In the genomic region with DNA sequence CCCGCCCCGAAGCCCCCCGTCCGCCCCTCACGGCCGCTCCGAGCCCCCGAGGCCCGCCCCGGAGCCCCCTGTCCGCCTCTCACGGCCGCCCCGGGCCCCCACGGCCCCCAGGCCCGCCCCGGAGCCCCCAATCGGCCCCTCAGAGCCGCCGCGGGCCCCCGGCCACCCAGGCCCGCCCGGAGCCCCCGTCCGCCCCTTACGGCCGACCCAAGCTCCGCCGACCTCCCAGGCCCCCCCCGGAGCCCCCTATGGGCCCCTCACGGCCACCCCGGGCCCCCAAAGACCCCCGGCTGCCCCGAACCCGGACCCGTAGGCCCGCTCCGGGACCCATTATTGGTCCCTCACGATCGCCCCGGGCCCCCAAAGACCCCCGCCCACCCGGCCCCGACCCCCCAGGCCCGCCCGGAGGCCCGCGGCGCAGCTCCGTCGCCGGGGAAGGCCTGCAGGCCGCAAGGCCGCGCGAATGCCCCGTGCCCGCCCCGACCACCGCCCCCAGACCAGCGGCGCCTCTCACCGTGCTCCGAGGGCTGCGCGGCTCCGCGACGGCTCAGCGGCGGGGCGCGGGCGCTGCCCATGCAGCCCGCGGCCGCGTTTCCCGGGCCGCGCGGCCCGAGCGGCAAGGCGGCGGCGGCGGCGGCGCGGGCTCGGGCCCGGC, we compare ENCODE assay signal across 8 cellular contexts. TPM values are rescaled to one million over a fixed set of nuclear protein-coding genes. Genes with fewer than 3 reads are reported as not detected.
DNase-seq lines count a peak whose midpoint lies in the region; ATAC-seq and TF ChIP-seq lines count a peak whose summit lies in the region.

No MANE protein-coding gene starts in this region.

- no peak overlapping the region for H2AFZ ChIP-seq in OCI-LY7 (ENCODE audit: low read length)
- no peak overlapping the region for H2AFZ ChIP-seq in osteoblast (ENCODE audit: low read length)

- H3K9me3 Mint-ChIP-seq in Caco-2 (ENCODE audit: unreplicated experiment) = no peaks in the 10 kb centered on the region

- no peak for TF ChIP-seq CTCF in Caco-2 (IDR thresholded peaks at IDR 0.05; ENCODE audit: insufficient read depth in 1 of 2, low read depth in 1 of 2, low read length in 1 of 2, severe bottlenecking in 1 of 2, unreplicated experiment in 1 of 2)
- TF ChIP-seq CTCF in OCI-LY7 (conservative IDR thresholded peaks at IDR 0.05; ENCODE audit: low read length) = no peak
- no peak for TF ChIP-seq CTCF in epithelial cell of esophagus (IDR thresholded peaks at IDR 0.05; ENCODE audit: insufficient read depth, low read depth, low read length, missing control alignments)
- TF ChIP-seq CTCF in osteoblast (IDR thresholded peaks at IDR 0.05; ENCODE audit: extremely low read depth, low read depth, low read length) = no peak

- H3K4me3 Mint-ChIP-seq in Caco-2 (ENCODE audit: unreplicated experiment) = peak overlapping the region; percentile 89

- H3K9me3 ChIP-seq in Caco-2 (no peaks in the 10 kb centered on the region), OCI-LY7 (ENCODE audit: low read length) (no peaks in the 10 kb centered on the region), osteoblast (ENCODE audit: low read depth, low read length) (no peaks in the 10 kb centered on the region)

- H3K4me1 ChIP-seq in Caco-2 (peaks cover 20% of the 10 kb centered on the region), OCI-LY7 (ENCODE audit: insufficient read depth, low read length, poor library complexity, severe bottlenecking) (peaks cover 50% of the 10 kb centered on the region), osteoblast (ENCODE audit: insufficient read depth, low read length) (peaks cover 39% of the 10 kb centered on the region)

- H3K4me3 ChIP-seq in Caco-2 (ENCODE audit: low read depth, low read length) (peak overlapping the region; percentile 79), OCI-LY7 (ENCODE audit: low read depth, low read length, poor library complexity, severe bottlenecking) (peak overlapping the region; percentile 83), epithelial cell of esophagus (ENCODE audit: low read length) (peak overlapping the region; percentile 46), osteoblast (ENCODE audit: insufficient read depth, low read length) (peak overlapping the region; percentile 95)

- intact Hi-C loops in Caco-2 (cut with micrococcal nuclease; ENCODE audit: unreplicated experiment) (loop anchor here (1.0 kb wide), 3 partner anchors 12 to 145 kb away; no protein-coding TSS in a partner anchor), OCI-LY7 (cut with micrococcal nuclease; ENCODE audit: unreplicated experiment) (loop anchor here (1.0 to 5.0 kb wide), 4 partner anchors 15 to 157 kb away; a partner anchor contains a TSS)

- ATAC-seq in HG03565 (IDR thresholded peaks at IDR 0.05; ENCODE audit: unreplicated experiment) (no peak), left lobe of liver (no peak)

- DNase-seq in Caco-2 = no peak
- DNase-seq in OCI-LY7 (ENCODE audit: low spot score) = no peak
- no peak for DNase-seq in epithelial cell of esophagus (ENCODE audit: low read depth)
- peak; percentile 83 for DNase-seq in osteoblast (ENCODE audit: insufficient read length, low spot score, missing footprints)
- DNase-seq in NCI-H2196 (lab: John Stamatoyannopoulos, UW; ENCODE audit: unreplicated experiment) = no peak
- no peak for DNase-seq in NCI-H187 treated with DMSO at 0.1 percent for 48 hours (lab: John Stamatoyannopoulos, UW)
- DNase-seq in left lobe of liver (ENCODE audit: low spot score) = no peak

- H3K4me2 ChIP-seq in OCI-LY7 (ENCODE audit: low read length) = peak overlapping the region; percentile 57; the same call in 1 of the 2 replicates
- H3K4me2 ChIP-seq in osteoblast (ENCODE audit: insufficient read depth, low read length) = no peak overlapping the region

- BruUV-seq in Caco-2 (replicated peaks; lab: Mats Ljungman, UMichigan) (no TSS peak), OCI-LY7 (replicated peaks; lab: Mats Ljungman, UMichigan) (no TSS peak)

- H3K36me3 Mint-ChIP-seq in Caco-2 (ENCODE audit: insufficient read depth, unreplicated experiment) = peaks cover 65% of the 10 kb centered on the region

- H3K79me2 ChIP-seq in OCI-LY7 (ENCODE audit: insufficient read depth, low read depth, low read length) = peaks cover 58% of the 10 kb centered on the region
- peaks cover 64% of the 10 kb centered on the region for H3K79me2 ChIP-seq in osteoblast (ENCODE audit: insufficient read depth, low read length)

- POLR2A ChIA-PET in Caco-2 (lab: Charles Lee) (interaction anchor here (0.6 to 1.5 kb wide), 9 partner anchors 11 to 290 kb away, joined by 3 to 8 read pairs (median 4); a partner anchor contains a TSS), OCI-LY7 (lab: Charles Lee) (interaction anchor here (0.7 to 1.3 kb wide), 3 partner anchors 13 to 41 kb away, joined by 3 to 4 read pairs (median 3); no protein-coding TSS in a partner anchor)

- CTCF ChIA-PET in Caco-2 (lab: Charles Lee) = interaction anchor here (0.7 to 1.3 kb wide), 3 partner anchors 19 to 168 kb away, joined by 3 to 9 read pairs (median 3); a partner anchor contains a TSS
- CTCF ChIA-PET in OCI-LY7 (lab: Charles Lee; ENCODE audit: unreplicated experiment) = no interaction called here

- peak overlapping the region; percentile 91 for H3K27ac Mint-ChIP-seq in Caco-2 (ENCODE audit: unreplicated experiment)

- no peaks in the 10 kb centered on the region for H3K36me3 ChIP-seq in Caco-2 (ENCODE audit: control insufficient read depth, insufficient read depth, low read length)
- peaks cover 12% of the 10 kb centered on the region for H3K36me3 ChIP-seq in OCI-LY7 (ENCODE audit: insufficient read depth, low read length)
- H3K36me3 ChIP-seq in osteoblast (ENCODE audit: insufficient read depth, low read length) = peaks cover 5% of the 10 kb centered on the region

- H4K20me1 ChIP-seq in OCI-LY7 (ENCODE audit: insufficient read depth, low read length) (peaks cover 31% of the 10 kb centered on the region), osteoblast (ENCODE audit: insufficient read depth, low read length) (peaks cover 37% of the 10 kb centered on the region)

- H3K27ac ChIP-seq in OCI-LY7 (ENCODE audit: low read depth, low read length, poor library complexity, severe bottlenecking) (peak overlapping the region; percentile 92), osteoblast (ENCODE audit: low read depth, low read length) (no peak overlapping the region)

- no peaks in the 10 kb centered on the region for H3K27me3 ChIP-seq in Caco-2 (replicated peaks; ENCODE audit: control insufficient read depth, insufficient read depth, low read length)
- no peaks in the 10 kb centered on the region for H3K27me3 ChIP-seq in osteoblast (ENCODE audit: insufficient read depth, low read length)

- H3K9me2 ChIP-seq in OCI-LY7 (ENCODE audit: insufficient read depth, low read length) = no peaks in the 10 kb centered on the region

- H3K4me1 Mint-ChIP-seq in Caco-2 (ENCODE audit: low read depth, unreplicated experiment) = peaks cover 47% of the 10 kb centered on the region

- H3K27me3 Mint-ChIP-seq in Caco-2 (ENCODE audit: insufficient read depth, unreplicated experiment) = no peaks in the 10 kb centered on the region

RNA-seq across cellular contexts. Expression of a gene that starts 0.5 kb away (rescaled TPM):
- 297 TPM in 2 replicates for total RNA-seq in Caco-2 (2022)
- total RNA-seq in OCI-LY7 (2014; rRNA removed; shearing (Covaris generic)) = 87.0 and 89.1 TPM in 2 replicates
- 247 and 251 TPM in 2 replicates for total RNA-seq in OCI-LY7 (2022)
- total RNA-seq in osteoblast = 78.4 and 97.4 TPM in 2 replicates
- total RNA-seq in left lobe of liver = 50.7 TPM

RNA-seq across cellular contexts. Expression of a gene that starts 18.3 kb away (rescaled TPM):
- total RNA-seq in Caco-2 (2022) (159 and 178 TPM in 2 replicates), OCI-LY7 (2022) (106 and 121 TPM in 2 replicates), osteoblast (76.3 and 85.8 TPM in 2 replicates), left lobe of liver (68.1 TPM)
- total RNA-seq in OCI-LY7 (2014; rRNA removed; shearing (Covaris generic)) = 77.6 and 92.7 TPM in 2 replicates
